In genomic region chrX:109357714-109358113, GRCh38 we compare ENCODE assay signal across 29 cellular contexts.
"Had no signal": no experiment of that assay in that cellular context is flagged by ENCODE, and none has a peak within 500 bp of the region (broad histone marks: within the 10 kb centered on the region; RNA-seq: fewer than 3 reads in every experiment).

No MANE protein-coding gene starts in this region.

- H3K4me1 ChIP-seq: breast epithelium, heart left ventricle, pancreas, prostate gland, sigmoid colon, suprapubic skin, tibial artery had no signal

- H3K36me3 ChIP-seq: breast epithelium, heart left ventricle, pancreas, prostate gland, sigmoid colon, suprapubic skin, tibial artery had no signal

- H3K9me3 ChIP-seq: pancreas, prostate gland, sigmoid colon, suprapubic skin had no signal

- H3K27me3 Mint-ChIP-seq: activated CD4-positive, alpha-beta T cell treated with anti-CD3 and anti-CD28 coated beads for 36 hours; activated CD8-positive, alpha-beta memory T cell treated with anti-CD3 and anti-CD28 coated beads, Interleukin-2, amount 10 ng/mL, durations not matched to agents 7 days and 5 days; dendritic cell treated with granulocyte-macrophage colony-stimulating factor and Interleukin-4, amounts not matched to agents 40 ng/mL and 50 ng/mL, for 4 days; stimulated activated memory B cell treated with anti-CD40 and anti-IgM and Interleukin-4, amounts not matched to agents 10 μg/mL and 1 μg/mL and 100 μg/mL, for 72 hours had no signal

- FAIRE-seq: pancreas, small intestine had no signal

- H3K27me3 ChIP-seq: pancreas, sigmoid colon, suprapubic skin, tibial artery had no signal

- H3K27ac Mint-ChIP-seq: activated CD4-positive, alpha-beta T cell treated with anti-CD3 and anti-CD28 coated beads for 36 hours; activated CD8-positive, alpha-beta memory T cell treated with anti-CD3 and anti-CD28 coated beads, Interleukin-2, amount 10 ng/mL, durations not matched to agents 7 days and 5 days; activated CD8-positive, alpha-beta T cell treated with anti-CD3 and anti-CD28 coated beads, Interleukin-2, amount 10 ng/mL, durations not matched to agents 7 days and 5 days; activated naive CD4-positive, alpha-beta T cell treated with anti-CD3 and anti-CD28 coated beads, Interleukin-2, amount 50 U/mL, for 72 hours; activated T-helper 2 cell treated with anti-CD3 and anti-CD28 coated beads, Interferon-gamma antibody, Interleukin-2, Interleukin-4, amounts not matched to agents 10 μg/mL and 5 μg/mL and 100 μg/mL, durations not matched to agents 14 hours and 24 hours and 36 hours; dendritic cell treated with granulocyte-macrophage colony-stimulating factor and Interleukin-4, amounts not matched to agents 40 ng/mL and 50 ng/mL, for 4 days; endodermal cell; mesothelial cell of epicardium; naive thymus-derived CD8-positive, alpha-beta T cell; stimulated activated memory B cell treated with anti-CD40 and anti-IgM and Interleukin-4, amounts not matched to agents 10 μg/mL and 1 μg/mL and 100 μg/mL, for 72 hours had no signal

- H3K4me1 Mint-ChIP-seq: activated CD4-positive, alpha-beta T cell treated with anti-CD3 and anti-CD28 coated beads for 36 hours; activated CD8-positive, alpha-beta memory T cell treated with anti-CD3 and anti-CD28 coated beads, Interleukin-2, amount 10 ng/mL, durations not matched to agents 7 days and 5 days; naive thymus-derived CD8-positive, alpha-beta T cell; neural crest cell; stimulated activated memory B cell treated with anti-CD40 and anti-IgM and Interleukin-4, amounts not matched to agents 10 μg/mL and 1 μg/mL and 100 μg/mL, for 72 hours had no signal

- DNase-seq: activated CD4-positive, alpha-beta T cell treated with anti-CD3 and anti-CD28 coated beads for 36 hours; activated CD4-positive, CD25-positive, alpha-beta regulatory T cell; activated CD8-positive, alpha-beta memory T cell treated with anti-CD3 and anti-CD28 coated beads, Interleukin-2, amount 10 ng/mL, durations not matched to agents 7 days and 5 days; activated CD8-positive, alpha-beta T cell treated with anti-CD3 and anti-CD28 coated beads, Interleukin-2, amount 10 ng/mL, durations not matched to agents 7 days and 5 days; activated naive CD4-positive, alpha-beta T cell; activated T-cell treated with anti-CD3 and anti-CD28 coated beads, Interleukin-2, amount 50 U/mL, for 48 hours; central memory CD4-positive, alpha-beta T cell; endodermal cell; foreskin fibroblast; heart left ventricle; naive thymus-derived CD8-positive, alpha-beta T cell; nucleus accumbens; pancreas; sigmoid colon; stimulated activated CD4-positive, alpha-beta T cell treated with anti-CD3 and anti-CD28 coated beads, Interleukin-1b, Interleukin-23, amount 100 ng/mL, for 48 hours; stimulated activated CD4-positive, alpha-beta T cell treated with anti-CD3 and anti-CD28 coated beads, Interleukin-4, amount 100 ng/mL, for 4 hours; stimulated activated CD8-positive, alpha-beta memory T cell treated with anti-CD3 and anti-CD28 coated beads, Interleukin-4, amount 100 ng/mL, for 48 hours; tibial artery had no signal

- H3K9me3 Mint-ChIP-seq: activated naive CD4-positive, alpha-beta T cell treated with anti-CD3 and anti-CD28 coated beads, Interleukin-2, amount 50 U/mL, for 72 hours; activated T-helper 2 cell treated with anti-CD3 and anti-CD28 coated beads, Interferon-gamma antibody, Interleukin-2, Interleukin-4, amounts not matched to agents 10 μg/mL and 5 μg/mL and 100 μg/mL, durations not matched to agents 14 hours and 24 hours and 36 hours; dendritic cell treated with granulocyte-macrophage colony-stimulating factor and Interleukin-4, amounts not matched to agents 40 ng/mL and 50 ng/mL, for 4 days; naive thymus-derived CD8-positive, alpha-beta T cell; stimulated activated memory B cell treated with anti-CD40 and anti-IgM and Interleukin-4, amounts not matched to agents 10 μg/mL and 1 μg/mL and 100 μg/mL, for 72 hours had no signal

- H3K4me3 ChIP-seq: breast epithelium, heart left ventricle, pancreas, prostate gland, sigmoid colon, suprapubic skin, tibial artery had no signal

- H3K36me3 Mint-ChIP-seq: activated CD8-positive, alpha-beta memory T cell treated with anti-CD3 and anti-CD28 coated beads, Interleukin-2, amount 10 ng/mL, durations not matched to agents 7 days and 5 days; activated naive CD4-positive, alpha-beta T cell treated with anti-CD3 and anti-CD28 coated beads, Interleukin-2, amount 50 U/mL, for 72 hours; mesothelial cell of epicardium; naive thymus-derived CD8-positive, alpha-beta T cell; stimulated activated memory B cell treated with anti-CD40 and anti-IgM and Interleukin-4, amounts not matched to agents 10 μg/mL and 1 μg/mL and 100 μg/mL, for 72 hours had no signal

- H3K27ac ChIP-seq: breast epithelium, heart left ventricle, pancreas, prostate gland, sigmoid colon, suprapubic skin, tibial artery had no signal

- ATAC-seq: activated CD4-positive, alpha-beta T cell treated with anti-CD3 and anti-CD28 coated beads for 36 hours; activated CD8-positive, alpha-beta memory T cell treated with anti-CD3 and anti-CD28 coated beads, Interleukin-2, amount 10 ng/mL, durations not matched to agents 7 days and 5 days; activated CD8-positive, alpha-beta T cell treated with anti-CD3 and anti-CD28 coated beads, Interleukin-2, amount 10 ng/mL, durations not matched to agents 7 days and 5 days; activated naive CD4-positive, alpha-beta T cell treated with anti-CD3 and anti-CD28 coated beads, Interleukin-2, amount 50 U/mL, for 72 hours; esophagus mucosa; heart left ventricle; naive thymus-derived CD8-positive, alpha-beta T cell; pancreas; stimulated activated memory B cell treated with anti-CD40 and anti-IgM and Interleukin-4, amounts not matched to agents 10 μg/mL and 1 μg/mL and 100 μg/mL, for 72 hours had no signal

- H3K4me3 Mint-ChIP-seq: activated CD4-positive, alpha-beta T cell treated with anti-CD3 and anti-CD28 coated beads for 36 hours; activated CD8-positive, alpha-beta memory T cell treated with anti-CD3 and anti-CD28 coated beads, Interleukin-2, amount 10 ng/mL, durations not matched to agents 7 days and 5 days; activated CD8-positive, alpha-beta T cell treated with anti-CD3 and anti-CD28 coated beads, Interleukin-2, amount 10 ng/mL, durations not matched to agents 7 days and 5 days; dendritic cell treated with granulocyte-macrophage colony-stimulating factor and Interleukin-4, amounts not matched to agents 40 ng/mL and 50 ng/mL, for 4 days; endodermal cell; mesothelial cell of epicardium; naive thymus-derived CD8-positive, alpha-beta T cell; neural crest cell; stimulated activated memory B cell treated with anti-CD40 and anti-IgM and Interleukin-4, amounts not matched to agents 10 μg/mL and 1 μg/mL and 100 μg/mL, for 72 hours had no signal
